ENCODE assay signal across 9 cellular contexts in genomic region chr4:4542824-4543485, GRCh38. TPM values are rescaled to one million over a fixed set of nuclear protein-coding genes. Genes with fewer than 3 reads are reported as not detected.
DNase-seq lines count a peak whose midpoint lies in the region; ATAC-seq, FAIRE-seq and TF ChIP-seq lines count a peak whose summit lies in the region.
"Had no signal": no experiment of that assay in that cellular context is flagged by ENCODE, and none has a peak within 500 bp of the region (broad histone marks: within the 10 kb centered on the region; RNA-seq: fewer than 3 reads in every experiment).

No MANE protein-coding gene starts in this region.

- peaks cover 36 to 52% of the 10 kb centered on the region in 2 donors for H3K4me1 Mint-ChIP-seq in effector memory CD8-positive, alpha-beta T cell (ENCODE audit: low read depth in 2 of 2)

- peaks cover 2% of the 10 kb centered on the region; the same call in 1 of the 2 replicates for H3F3A ChIP-seq in DOHH2 (ENCODE audit: control insufficient read depth, insufficient read depth)

- H3K27ac Mint-ChIP-seq in effector memory CD8-positive, alpha-beta T cell: peak overlapping the region; percentile 98

- FAIRE-seq in GM12891 (lab: Jason Lieb, UNC): no peak

- no peak for ATAC-seq in effector memory CD8-positive, alpha-beta T cell (replicated peaks)
- ATAC-seq in HG02973 (IDR thresholded peaks at IDR 0.05; ENCODE audit: unreplicated experiment): no peak

- H3K9me2 ChIP-seq in DOHH2 (replicated peaks; ENCODE audit: control insufficient read depth, low read length): no peaks in the 10 kb centered on the region

- H3K79me2 ChIP-seq in DOHH2 (ENCODE audit: control insufficient read depth, low read length) (peaks cover 64% of the 10 kb centered on the region), parathyroid adenoma (peaks cover 8% of the 10 kb centered on the region)

- peak overlapping the region; percentile 96 to 99 for H3K4me3 Mint-ChIP-seq in effector memory CD8-positive, alpha-beta T cell

- TF ChIP-seq POLR2A in GM12891 (IDR thresholded peaks at IDR 0.05; ENCODE audit: low read depth, low read length): no peak

- H3K27me3 ChIP-seq in DOHH2 (ENCODE audit: control insufficient read depth, low read length) (no peaks in the 10 kb centered on the region), parathyroid adenoma (ENCODE audit: control insufficient read depth, insufficient read depth, low read length) (no peaks in the 10 kb centered on the region)

- peak overlapping the region; percentile 93 for H2AFZ ChIP-seq in parathyroid adenoma

- H3K36me3 ChIP-seq in DOHH2 (ENCODE audit: control insufficient read depth, low read length) (peaks cover 36% of the 10 kb centered on the region), parathyroid adenoma (ENCODE audit: control insufficient read depth, insufficient read depth, low read length) (no peaks in the 10 kb centered on the region)

- H3K9me3 Mint-ChIP-seq in effector memory CD8-positive, alpha-beta T cell: no peaks in the 10 kb centered on the region

- H3K9me3 ChIP-seq in DOHH2 (ENCODE audit: control insufficient read depth, insufficient read depth, low read length) (no peaks in the 10 kb centered on the region), parathyroid adenoma (ENCODE audit: control insufficient read depth, low read length) (no peaks in the 10 kb centered on the region)

- peaks cover 30% of the 10 kb centered on the region for H3K4me1 ChIP-seq in DOHH2 (ENCODE audit: control insufficient read depth, low read length)
- H3K4me1 ChIP-seq in parathyroid adenoma: no peaks in the 10 kb centered on the region

- peak; percentile 2 for DNase-seq in NCI-H128 (lab: John Stamatoyannopoulos, UW; ENCODE audit: unreplicated experiment)
- no peak for DNase-seq in effector memory CD8-positive, alpha-beta T cell
- DNase-seq in NCI-H345 treated with DMSO at 0.1 percent for 48 hours (lab: John Stamatoyannopoulos, UW; ENCODE audit: unreplicated experiment): no peak
- no peak for DNase-seq in NCI-H2196 treated with DMSO at 0.1 percent for 48 hours (lab: John Stamatoyannopoulos, UW; ENCODE audit: unreplicated experiment)
- no peak for DNase-seq in GM12891 (ENCODE audit: insufficient read length, low spot score)
- DNase-seq: NCI-H226 had no signal

- peak overlapping the region; percentile 77 for H3K4me2 ChIP-seq in DOHH2 (ENCODE audit: low read length)
- H3K4me2 ChIP-seq in parathyroid adenoma (ENCODE audit: low read length): peak overlapping the region; percentile 85

- no peaks in the 10 kb centered on the region for H4K20me1 ChIP-seq in DOHH2 (ENCODE audit: control insufficient read depth, insufficient read depth, low read depth, low read length)

- H3K27ac ChIP-seq in DOHH2 (ENCODE audit: low read depth, low read length): no peak overlapping the region
- H3K27ac ChIP-seq in parathyroid adenoma: no peak overlapping the region

- no peak overlapping the region for H3K9ac ChIP-seq in parathyroid adenoma

- H3K27me3 Mint-ChIP-seq in effector memory CD8-positive, alpha-beta T cell: no peaks in the 10 kb centered on the region

- peaks cover 24% of the 10 kb centered on the region for H3K36me3 Mint-ChIP-seq in effector memory CD8-positive, alpha-beta T cell (ENCODE audit: insufficient read depth)

- H3K4me3 ChIP-seq in DOHH2 (ENCODE audit: low read length) (peak overlapping the region; percentile 97), parathyroid adenoma (ENCODE audit: low read depth, low read length) (peak overlapping the region; percentile 91)

- TF ChIP-seq CTCF in DOHH2 (IDR thresholded peaks at IDR 0.05; ENCODE audit: low read depth, low read length, poor library complexity, severe bottlenecking) (no peak), parathyroid adenoma (IDR thresholded peaks at IDR 0.05) (no peak)

TF ChIP-seq in GM12891, 5 proteins besides CTCF, POLR2A, EP300 and RAD21:
- no peak for TF ChIP-seq PAX5 (IDR thresholded peaks at IDR 0.05; ENCODE audit: insufficient read depth, low read length, severe bottlenecking)
- no peak for TF ChIP-seq SPI1 (IDR thresholded peaks at IDR 0.05; ENCODE audit: low read depth, low read length)
- TF ChIP-seq POLR2AphosphoS5 (IDR thresholded peaks at IDR 0.05; ENCODE audit: low read depth, low read length): no peak
- TF ChIP-seq TAF1 (IDR thresholded peaks at IDR 0.05; ENCODE audit: low read depth, low read length): no peak
- TF ChIP-seq POU2F2 (IDR thresholded peaks at IDR 0.05; ENCODE audit: low read depth, low read length): no peak

RNA-seq across cellular contexts. Expression of gene STX18, which starts 1.1 kb away (rescaled TPM):
- 18.9 TPM for polyA plus RNA-seq in GM12891 (2012; ENCODE audit: low read depth, missing spikeins)
